In the genomic region with DNA sequence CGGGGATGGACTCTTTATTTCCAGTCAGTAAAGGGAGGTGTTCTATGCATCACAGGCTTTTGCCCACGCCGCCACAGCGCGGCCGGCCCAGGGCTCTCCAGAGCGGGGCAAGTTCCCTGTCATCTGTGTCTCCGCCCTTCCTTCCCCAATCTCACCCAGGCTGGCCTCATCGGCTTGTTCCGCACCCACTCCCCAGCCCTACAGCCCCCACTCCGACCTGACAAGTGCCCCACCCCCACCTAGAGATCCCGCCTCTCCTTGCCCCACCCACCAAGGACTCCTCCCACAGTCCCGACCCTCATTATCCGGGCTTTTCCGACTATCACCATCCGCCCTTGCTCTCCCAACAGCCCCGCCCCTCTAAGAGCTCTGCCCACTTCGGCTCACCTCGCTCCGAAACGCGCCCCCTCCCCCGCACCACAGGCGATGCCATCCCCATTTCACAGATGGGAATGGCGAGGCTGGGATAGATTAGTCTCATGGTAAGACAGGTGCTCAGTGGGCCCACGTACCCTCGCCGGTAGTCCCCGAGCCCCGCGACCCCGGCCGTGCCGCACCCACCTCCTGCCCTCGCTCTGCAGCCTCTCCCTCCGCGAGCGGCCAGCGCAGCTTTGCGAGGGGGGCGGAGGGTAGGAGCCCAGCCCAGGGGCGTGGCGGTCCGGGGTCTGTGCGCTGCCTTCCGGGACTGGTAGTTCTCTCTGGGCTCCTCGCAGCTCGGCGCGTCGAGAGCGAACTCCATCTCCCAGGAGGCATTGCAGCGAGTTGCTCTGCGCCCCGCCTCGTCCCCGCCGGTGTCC, we compare ENCODE assay signal across 1 cellular context.
TF ChIP-seq lines count a peak whose summit lies in the region.

KCTD21 (minus strand) TSS at position 615 of the 797 bp plus-strand sequence. CDS start 14,072 bp downstream, outside the sequence.

TF ChIP-seq in K562, 482 proteins besides CTCF, POLR2A, EP300 and RAD21 (continued from another document and continues in another):
- TF ChIP-seq, protein P1, sequence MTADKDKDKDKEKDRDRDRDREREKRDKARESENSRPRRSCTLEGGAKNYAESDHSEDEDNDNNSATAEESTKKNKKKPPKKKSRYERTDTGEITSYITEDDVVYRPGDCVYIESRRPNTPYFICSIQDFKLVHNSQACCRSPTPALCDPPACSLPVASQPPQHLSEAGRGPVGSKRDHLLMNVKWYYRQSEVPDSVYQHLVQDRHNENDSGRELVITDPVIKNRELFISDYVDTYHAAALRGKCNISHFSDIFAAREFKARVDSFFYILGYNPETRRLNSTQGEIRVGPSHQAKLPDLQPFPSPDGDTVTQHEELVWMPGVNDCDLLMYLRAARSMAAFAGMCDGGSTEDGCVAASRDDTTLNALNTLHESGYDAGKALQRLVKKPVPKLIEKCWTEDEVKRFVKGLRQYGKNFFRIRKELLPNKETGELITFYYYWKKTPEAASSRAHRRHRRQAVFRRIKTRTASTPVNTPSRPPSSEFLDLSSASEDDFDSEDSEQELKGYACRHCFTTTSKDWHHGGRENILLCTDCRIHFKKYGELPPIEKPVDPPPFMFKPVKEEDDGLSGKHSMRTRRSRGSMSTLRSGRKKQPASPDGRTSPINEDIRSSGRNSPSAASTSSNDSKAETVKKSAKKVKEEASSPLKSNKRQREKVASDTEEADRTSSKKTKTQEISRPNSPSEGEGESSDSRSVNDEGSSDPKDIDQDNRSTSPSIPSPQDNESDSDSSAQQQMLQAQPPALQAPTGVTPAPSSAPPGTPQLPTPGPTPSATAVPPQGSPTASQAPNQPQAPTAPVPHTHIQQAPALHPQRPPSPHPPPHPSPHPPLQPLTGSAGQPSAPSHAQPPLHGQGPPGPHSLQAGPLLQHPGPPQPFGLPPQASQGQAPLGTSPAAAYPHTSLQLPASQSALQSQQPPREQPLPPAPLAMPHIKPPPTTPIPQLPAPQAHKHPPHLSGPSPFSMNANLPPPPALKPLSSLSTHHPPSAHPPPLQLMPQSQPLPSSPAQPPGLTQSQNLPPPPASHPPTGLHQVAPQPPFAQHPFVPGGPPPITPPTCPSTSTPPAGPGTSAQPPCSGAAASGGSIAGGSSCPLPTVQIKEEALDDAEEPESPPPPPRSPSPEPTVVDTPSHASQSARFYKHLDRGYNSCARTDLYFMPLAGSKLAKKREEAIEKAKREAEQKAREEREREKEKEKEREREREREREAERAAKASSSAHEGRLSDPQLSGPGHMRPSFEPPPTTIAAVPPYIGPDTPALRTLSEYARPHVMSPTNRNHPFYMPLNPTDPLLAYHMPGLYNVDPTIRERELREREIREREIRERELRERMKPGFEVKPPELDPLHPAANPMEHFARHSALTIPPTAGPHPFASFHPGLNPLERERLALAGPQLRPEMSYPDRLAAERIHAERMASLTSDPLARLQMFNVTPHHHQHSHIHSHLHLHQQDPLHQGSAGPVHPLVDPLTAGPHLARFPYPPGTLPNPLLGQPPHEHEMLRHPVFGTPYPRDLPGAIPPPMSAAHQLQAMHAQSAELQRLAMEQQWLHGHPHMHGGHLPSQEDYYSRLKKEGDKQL (CRISPR knock-in tag; IDR thresholded peaks at IDR 0.05; ENCODE audit: borderline replicate concordance), result no peak
- no peak; the same call in 1 of the 2 replicates for TF ChIP-seq PML (IDR thresholded peaks at IDR 0.05; ENCODE audit: low read length)
- TF ChIP-seq, protein P2, sequence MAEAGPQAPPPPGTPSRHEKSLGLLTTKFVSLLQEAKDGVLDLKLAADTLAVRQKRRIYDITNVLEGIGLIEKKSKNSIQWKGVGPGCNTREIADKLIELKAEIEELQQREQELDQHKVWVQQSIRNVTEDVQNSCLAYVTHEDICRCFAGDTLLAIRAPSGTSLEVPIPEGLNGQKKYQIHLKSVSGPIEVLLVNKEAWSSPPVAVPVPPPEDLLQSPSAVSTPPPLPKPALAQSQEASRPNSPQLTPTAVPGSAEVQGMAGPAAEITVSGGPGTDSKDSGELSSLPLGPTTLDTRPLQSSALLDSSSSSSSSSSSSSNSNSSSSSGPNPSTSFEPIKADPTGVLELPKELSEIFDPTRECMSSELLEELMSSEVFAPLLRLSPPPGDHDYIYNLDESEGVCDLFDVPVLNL (CRISPR knock-in tag; IDR thresholded peaks at IDR 0.05; ENCODE audit: low read depth), result 0 out of 2 replicates have a peak, but pooled peaks have one; percentile 16
- TF ChIP-seq TCF15 (CRISPR knock-in tag; IDR thresholded peaks at IDR 0.05), result no peak
- 0 out of 2 replicates have a peak, but pooled peaks have one; percentile 19 for TF ChIP-seq FOXP4 (CRISPR knock-in tag; IDR thresholded peaks at IDR 0.05; ENCODE audit: borderline replicate concordance)
- TF ChIP-seq RBM39 (optimal IDR thresholded peaks at IDR 0.05; ENCODE audit: low read depth, low read length), result peak; percentile 67
- TF ChIP-seq, protein P3, sequence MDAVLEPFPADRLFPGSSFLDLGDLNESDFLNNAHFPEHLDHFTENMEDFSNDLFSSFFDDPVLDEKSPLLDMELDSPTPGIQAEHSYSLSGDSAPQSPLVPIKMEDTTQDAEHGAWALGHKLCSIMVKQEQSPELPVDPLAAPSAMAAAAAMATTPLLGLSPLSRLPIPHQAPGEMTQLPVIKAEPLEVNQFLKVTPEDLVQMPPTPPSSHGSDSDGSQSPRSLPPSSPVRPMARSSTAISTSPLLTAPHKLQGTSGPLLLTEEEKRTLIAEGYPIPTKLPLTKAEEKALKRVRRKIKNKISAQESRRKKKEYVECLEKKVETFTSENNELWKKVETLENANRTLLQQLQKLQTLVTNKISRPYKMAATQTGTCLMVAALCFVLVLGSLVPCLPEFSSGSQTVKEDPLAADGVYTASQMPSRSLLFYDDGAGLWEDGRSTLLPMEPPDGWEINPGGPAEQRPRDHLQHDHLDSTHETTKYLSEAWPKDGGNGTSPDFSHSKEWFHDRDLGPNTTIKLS (IDR thresholded peaks at IDR 0.05; ENCODE audit: borderline replicate concordance, low read depth), result peak; percentile 85
- TF ChIP-seq, protein P4, sequence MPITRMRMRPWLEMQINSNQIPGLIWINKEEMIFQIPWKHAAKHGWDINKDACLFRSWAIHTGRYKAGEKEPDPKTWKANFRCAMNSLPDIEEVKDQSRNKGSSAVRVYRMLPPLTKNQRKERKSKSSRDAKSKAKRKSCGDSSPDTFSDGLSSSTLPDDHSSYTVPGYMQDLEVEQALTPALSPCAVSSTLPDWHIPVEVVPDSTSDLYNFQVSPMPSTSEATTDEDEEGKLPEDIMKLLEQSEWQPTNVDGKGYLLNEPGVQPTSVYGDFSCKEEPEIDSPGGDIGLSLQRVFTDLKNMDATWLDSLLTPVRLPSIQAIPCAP (CRISPR knock-in tag; IDR thresholded peaks at IDR 0.05; ENCODE audit: borderline replicate concordance), result no peak
- peak; percentile 69; the same call in 1 of the 2 replicates for TF ChIP-seq EP400 (IDR thresholded peaks at IDR 0.05)
- TF ChIP-seq KAT7 (CRISPR knock-in tag; IDR thresholded peaks at IDR 0.05; ENCODE audit: borderline replicate concordance), result peak; percentile 96; the same call in 1 of the 2 replicates
- TF ChIP-seq ZFP1 (CRISPR knock-in tag; IDR thresholded peaks at IDR 0.05), result no peak
- no peak for TF ChIP-seq ZNF12 (CRISPR knock-in tag; IDR thresholded peaks at IDR 0.05)
- no peak for TF ChIP-seq ID3 (CRISPR knock-in tag; IDR thresholded peaks at IDR 0.05)
- peak; percentile 86 for TF ChIP-seq ID3 (tag; IDR thresholded peaks at IDR 0.05)
- TF ChIP-seq NCOA2 (IDR thresholded peaks at IDR 0.05; ENCODE audit: partially characterized antibody in 2 of 2), result no peak
- no peak for TF ChIP-seq COPS2 (conservative IDR thresholded peaks at IDR 0.05)
- no peak for TF ChIP-seq NCOA1 (IDR thresholded peaks at IDR 0.05; ENCODE audit: low read depth)
- no peak for TF ChIP-seq HDAC6 (IDR thresholded peaks at IDR 0.05; ENCODE audit: low read depth, low read length)
- TF ChIP-seq HMG20A (CRISPR knock-in tag; conservative IDR thresholded peaks at IDR 0.05), result no peak
- no peak for TF ChIP-seq NCOA6 (IDR thresholded peaks at IDR 0.05)
- peak; percentile 99; the same call in 1 of the 2 replicates for TF ChIP-seq HDGF (IDR thresholded peaks at IDR 0.05)
- no peak for TF ChIP-seq TAL1 (IDR thresholded peaks at IDR 0.05)
- TF ChIP-seq ZFX (CRISPR knock-in tag; IDR thresholded peaks at IDR 0.05), result no peak
- no peak for TF ChIP-seq ZNF384 (IDR thresholded peaks at IDR 0.05; ENCODE audit: low read depth, low read length)
- no peak for TF ChIP-seq MYBL2 (IDR thresholded peaks at IDR 0.05; ENCODE audit: low read depth)
- no peak for TF ChIP-seq MYBL2 (CRISPR knock-in tag; IDR thresholded peaks at IDR 0.05; ENCODE audit: borderline replicate concordance)
- peak; percentile 83 for TF ChIP-seq RBBP5 (IDR thresholded peaks at IDR 0.05; ENCODE audit: borderline replicate concordance, insufficient read depth, low read length, poor library complexity, severe bottlenecking)
- TF ChIP-seq FOXA3 (CRISPR knock-in tag; conservative IDR thresholded peaks at IDR 0.05 in 1 of 2, IDR thresholded peaks at IDR 0.05 in 1 of 2), result no peak
- TF ChIP-seq PRMT5 (CRISPR knock-in tag; IDR thresholded peaks at IDR 0.05), result no peak
- TF ChIP-seq ZNF282 (CRISPR knock-in tag; IDR thresholded peaks at IDR 0.05), result no peak
- peak; percentile 99 for TF ChIP-seq CHD4 (IDR thresholded peaks at IDR 0.05; ENCODE audit: insufficient read depth, insufficient replicate concordance, low read depth, low read length, poor library complexity, severe bottlenecking)
- TF ChIP-seq KDM1A (IDR thresholded peaks at IDR 0.05), result peak; percentile 98 to 100
- no peak for TF ChIP-seq FOXA1 (IDR thresholded peaks at IDR 0.05; ENCODE audit: borderline replicate concordance)
- no peak for TF ChIP-seq PTRF (tag; IDR thresholded peaks at IDR 0.05)
- TF ChIP-seq NFE2L1 (tag; IDR thresholded peaks at IDR 0.05; ENCODE audit: borderline replicate concordance, low read depth), result no peak
- TF ChIP-seq ESRRA (IDR thresholded peaks at IDR 0.05; ENCODE audit: borderline replicate concordance, low read depth), result peak; percentile 61; the same call in 1 of the 2 replicates
- TF ChIP-seq ZHX1 (conservative IDR thresholded peaks at IDR 0.05; ENCODE audit: low read length), result no peak
- TF ChIP-seq KLF13 (tag; IDR thresholded peaks at IDR 0.05; ENCODE audit: borderline replicate concordance, low read depth), result peak; percentile 88
- peak; percentile 45; the same call in 1 of the 2 replicates for TF ChIP-seq GABPA (tag; conservative IDR thresholded peaks at IDR 0.05; ENCODE audit: low read depth)
